8 cellular contexts compared by ENCODE assay signal in the genomic region with DNA sequence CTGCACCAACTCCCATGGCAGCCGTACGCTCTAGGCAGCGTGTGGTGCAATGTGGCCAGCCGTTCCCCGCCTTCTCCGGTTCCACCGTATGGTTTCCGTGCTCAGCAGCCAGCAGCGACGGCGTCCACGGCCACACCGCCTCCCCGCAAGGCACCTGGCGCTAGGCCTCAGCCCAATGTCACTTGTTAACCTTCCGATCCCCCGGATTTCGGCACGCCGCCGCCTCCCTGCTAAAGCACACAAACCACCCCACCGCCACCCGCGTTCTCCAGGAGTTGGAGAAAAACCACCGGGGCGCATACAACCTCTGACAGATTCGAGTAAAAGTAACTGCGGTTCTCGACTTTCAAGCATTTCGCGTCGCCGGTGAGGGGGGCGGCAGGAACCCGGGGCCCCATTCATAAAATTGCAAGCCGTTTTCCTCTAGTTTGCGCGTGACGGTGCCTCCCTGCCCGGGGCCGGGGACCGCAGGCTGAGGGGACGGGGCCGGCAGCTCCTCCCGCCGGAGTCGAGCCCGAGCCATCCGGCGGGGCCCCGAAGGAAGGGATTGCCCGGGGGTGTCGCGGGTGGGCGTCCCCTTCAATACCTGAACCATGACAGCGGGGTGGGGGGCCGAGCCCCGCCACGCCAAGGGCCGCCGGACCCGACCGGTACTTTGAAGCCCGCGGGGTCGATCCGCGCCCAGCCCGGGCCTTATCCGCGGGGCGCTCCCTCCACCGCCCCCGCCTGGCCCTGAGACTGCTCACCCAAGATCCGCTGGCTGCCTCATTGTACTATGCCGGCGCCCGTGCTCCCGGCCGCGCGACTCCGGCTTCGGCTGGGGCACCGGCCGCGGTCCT. TPM values are rescaled to one million over a fixed set of nuclear protein-coding genes. Genes with fewer than 3 reads are reported as not detected.
DNase-seq lines count a peak whose midpoint lies in the region; ATAC-seq and TF ChIP-seq lines count a peak whose summit lies in the region.

A gene with protein sequence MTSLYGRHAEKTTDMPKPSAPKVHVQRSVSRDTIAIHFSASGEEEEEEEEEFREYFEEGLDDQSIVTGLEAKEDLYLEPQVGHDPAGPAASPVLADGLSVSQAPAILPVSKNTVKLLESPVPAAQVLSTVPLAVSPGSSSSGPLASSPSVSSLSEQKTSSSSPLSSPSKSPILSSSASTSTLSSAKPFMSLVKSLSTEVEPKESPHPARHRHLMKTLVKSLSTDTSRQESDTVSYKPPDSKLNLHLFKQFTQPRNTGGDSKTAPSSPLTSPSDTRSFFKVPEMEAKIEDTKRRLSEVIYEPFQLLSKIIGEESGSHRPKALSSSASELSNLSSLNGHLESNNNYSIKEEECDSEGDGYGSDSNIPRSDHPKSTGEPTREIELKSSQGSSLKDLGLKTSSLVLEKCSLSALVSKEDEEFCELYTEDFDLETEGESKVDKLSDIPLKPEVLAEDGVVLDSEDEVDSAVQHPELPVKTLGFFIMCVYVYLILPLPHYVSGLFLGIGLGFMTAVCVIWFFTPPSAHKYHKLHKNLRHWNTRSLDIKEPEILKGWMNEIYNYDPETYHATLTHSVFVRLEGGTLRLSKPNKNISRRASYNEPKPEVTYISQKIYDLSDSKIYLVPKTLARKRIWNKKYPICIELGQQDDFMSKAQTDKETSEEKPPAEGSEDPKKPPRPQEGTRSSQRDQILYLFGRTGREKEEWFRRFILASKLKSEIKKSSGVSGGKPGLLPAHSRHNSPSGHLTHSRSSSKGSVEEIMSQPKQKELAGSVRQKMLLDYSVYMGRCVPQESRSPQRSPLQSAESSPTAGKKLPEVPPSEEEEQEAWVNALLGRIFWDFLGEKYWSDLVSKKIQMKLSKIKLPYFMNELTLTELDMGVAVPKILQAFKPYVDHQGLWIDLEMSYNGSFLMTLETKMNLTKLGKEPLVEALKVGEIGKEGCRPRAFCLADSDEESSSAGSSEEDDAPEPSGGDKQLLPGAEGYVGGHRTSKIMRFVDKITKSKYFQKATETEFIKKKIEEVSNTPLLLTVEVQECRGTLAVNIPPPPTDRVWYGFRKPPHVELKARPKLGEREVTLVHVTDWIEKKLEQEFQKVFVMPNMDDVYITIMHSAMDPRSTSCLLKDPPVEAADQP (minus strand): TSS at position 839 of the 839 bp plus-strand sequence. CDS start 49,043 bp downstream, outside the sequence.

- no peaks in the 10 kb centered on the region for H3K27me3 ChIP-seq in muscle layer of duodenum (ENCODE audit: low read depth, low read length)

- peaks cover 6% of the 10 kb centered on the region for H3K27me3 Mint-ChIP-seq in endothelial cell (ENCODE audit: unreplicated experiment)

- H3K4me3 ChIP-seq in muscle layer of duodenum (ENCODE audit: low read depth in 1 of 2, low read length in 2 of 2) = peak within 1 kb of the TSS; percentile 91 to 93

- DNase-seq in DMS153 treated with DMSO at 0.1 percent for 48 hours (lab: John Stamatoyannopoulos, UW; ENCODE audit: unreplicated experiment) = peak; percentile 4
- no peak for DNase-seq in DMS153 (lab: John Stamatoyannopoulos, UW)
- DNase-seq in NCI-H460 (ENCODE audit: extremely low read depth, low read depth) = no peak
- peak; percentile 62 for DNase-seq in activated CD8-positive, alpha-beta memory T cell treated with anti-CD3 and anti-CD28 coated beads, Interleukin-2, amount 50 U/mL, for 4 hours
- DNase-seq in endothelial cell (ENCODE audit: low spot score) = peak; percentile 37
- peak; percentile 13 to 37 for DNase-seq in stimulated activated CD8-positive, alpha-beta memory T cell treated with anti-CD3 and anti-CD28 coated beads, Interleukin-7, amount 100 ng/mL, for 48 hours (ENCODE audit: extremely low read depth in 1 of 2, low read depth in 1 of 2)

- peaks cover 6 to 21% of the 10 kb centered on the region in 2 donors for H3K4me1 ChIP-seq in muscle layer of duodenum (ENCODE audit: control insufficient read depth in 1 of 2, insufficient read depth in 2 of 2, low read length in 2 of 2)

- no peaks in the 10 kb centered on the region for H3K9me3 Mint-ChIP-seq in endothelial cell (ENCODE audit: unreplicated experiment)

- ATAC-seq in HG02610 (IDR thresholded peaks at IDR 0.05; ENCODE audit: unreplicated experiment) = peak; percentile 30

- H3K4me1 Mint-ChIP-seq in endothelial cell (ENCODE audit: unreplicated experiment) = peaks cover 13% of the 10 kb centered on the region

- H3K27ac ChIP-seq in muscle layer of duodenum (ENCODE audit: low read length) = peak within 1 kb of the TSS; percentile 64

- no peaks in the 10 kb centered on the region for H3K9me3 ChIP-seq in muscle layer of duodenum (ENCODE audit: control insufficient read depth in 1 of 2, low read length in 2 of 2)

- no peaks in the 10 kb centered on the region for H3K36me3 Mint-ChIP-seq in endothelial cell (ENCODE audit: low read depth, unreplicated experiment)

- no peaks in the 10 kb centered on the region for H3K36me3 ChIP-seq in muscle layer of duodenum (ENCODE audit: control insufficient read depth in 1 of 2, insufficient read depth in 2 of 2, low read length in 2 of 2)

- peak within 1 kb of the TSS; percentile 96 for H3K4me3 Mint-ChIP-seq in endothelial cell (ENCODE audit: unreplicated experiment)

- no peak for TF ChIP-seq CTCF in endothelial cell (IDR thresholded peaks at IDR 0.05; ENCODE audit: unreplicated experiment)

- H3K27ac Mint-ChIP-seq in endothelial cell (ENCODE audit: unreplicated experiment) = peak within 1 kb of the TSS; percentile 71

RNA-seq across cellular contexts. Expression of the gene that starts here (rescaled TPM):
- total RNA-seq in NCI-H460 (2014; rRNA removed; shearing (Covaris generic)) = 13.9 TPM in 2 replicates
- polyA plus RNA-seq in NCI-H460 (2014; cell fraction: nucleus; rRNA removed) = 8.6 and 19.2 TPM in 2 replicates
- total RNA-seq in endothelial cell (ENCODE audit: unreplicated experiment) = 16.3 TPM

Comparison
In these comparisons a context has a peak if more than half of its experiments do, and no peak if none do; other contexts are left out.
1. DNase-seq: peak in DMS153 treated with DMSO at 0.1 percent for 48 hours (single experiment), activated CD8-positive, alpha-beta memory T cell treated with anti-CD3 and anti-CD28 coated beads, Interleukin-2, amount 50 U/mL, for 4 hours (single experiment), endothelial cell (single experiment) and stimulated activated CD8-positive, alpha-beta memory T cell treated with anti-CD3 and anti-CD28 coated beads, Interleukin-7, amount 100 ng/mL, for 48 hours (2 of 2); none in DMS153 (single experiment) and NCI-H460 (single experiment).